ENCODE assay signal across 7 cellular contexts in genomic region chr1:155254228-155254713, GRCh38. TPM values are rescaled to one million over a fixed set of nuclear protein-coding genes. Genes with fewer than 3 reads are reported as not detected.
DNase-seq lines count a peak whose midpoint lies in the region; ATAC-seq and TF ChIP-seq lines count a peak whose summit lies in the region.

No MANE protein-coding gene starts in this region.

- peak overlapping the region; percentile 58 for H2AFZ ChIP-seq in hepatocyte

- peaks cover 6 to 54% of the 10 kb centered on the region in 2 experiments; a peak in 2 of 3 replicates for H3K36me3 ChIP-seq in HEK293 (ENCODE audit: control insufficient read depth in 2 of 2, insufficient read depth in 1 of 2, low read length in 2 of 2)
- H3K36me3 ChIP-seq in hepatocyte (replicated peaks; ENCODE audit: insufficient read depth, low read depth): no peaks in the 10 kb centered on the region

- no peak for DNase-seq in activated CD4-positive, alpha-beta memory T cell treated with anti-CD3 and anti-CD28 coated beads for 36 hours
- DNase-seq in hepatocyte (ENCODE audit: low spot score): no peak
- DNase-seq in stimulated activated naive B cell treated with anti-CD40 and anti-IgM and Interleukin-4, amounts not matched to agents 10 μg/mL and 1 μg/mL and 100 μg/mL, for 72 hours: no peak
- no peak for DNase-seq in foreskin keratinocyte

- H3K27ac Mint-ChIP-seq in activated CD4-positive, alpha-beta memory T cell treated with anti-CD3 and anti-CD28 coated beads for 36 hours: no peak overlapping the region
- peak overlapping the region; percentile 87 for H3K27ac Mint-ChIP-seq in stimulated activated naive B cell treated with anti-CD40 and anti-IgM and Interleukin-4, amounts not matched to agents 10 μg/mL and 1 μg/mL and 100 μg/mL, for 72 hours

- H3K79me2 ChIP-seq in hepatocyte: peaks cover 25% of the 10 kb centered on the region

- H3K4me2 ChIP-seq in hepatocyte: peak overlapping the region; percentile 100

- peak overlapping the region; percentile 73 for H3K4me3 ChIP-seq in HEK293 (ENCODE audit: low read depth, low read length)
- H3K4me3 ChIP-seq in hepatocyte: peak overlapping the region; percentile 46

- no peaks in the 10 kb centered on the region for H3K27me3 Mint-ChIP-seq in activated CD4-positive, alpha-beta memory T cell treated with anti-CD3 and anti-CD28 coated beads for 36 hours
- no peaks in the 10 kb centered on the region for H3K27me3 Mint-ChIP-seq in stimulated activated naive B cell treated with anti-CD40 and anti-IgM and Interleukin-4, amounts not matched to agents 10 μg/mL and 1 μg/mL and 100 μg/mL, for 72 hours

- H3K9me3 Mint-ChIP-seq in activated CD4-positive, alpha-beta memory T cell treated with anti-CD3 and anti-CD28 coated beads for 36 hours: no peaks in the 10 kb centered on the region
- no peaks in the 10 kb centered on the region for H3K9me3 Mint-ChIP-seq in stimulated activated naive B cell treated with anti-CD40 and anti-IgM and Interleukin-4, amounts not matched to agents 10 μg/mL and 1 μg/mL and 100 μg/mL, for 72 hours

- H3K9me2 ChIP-seq in hepatocyte (replicated peaks; ENCODE audit: insufficient read depth): no peaks in the 10 kb centered on the region

- H4K20me1 ChIP-seq in hepatocyte (ENCODE audit: insufficient read depth, poor library complexity, severe bottlenecking): no peaks in the 10 kb centered on the region

- peak overlapping the region; percentile 79 for H3K4me3 Mint-ChIP-seq in activated CD4-positive, alpha-beta memory T cell treated with anti-CD3 and anti-CD28 coated beads for 36 hours
- peak overlapping the region; percentile 87 to 95 for H3K4me3 Mint-ChIP-seq in stimulated activated naive B cell treated with anti-CD40 and anti-IgM and Interleukin-4, amounts not matched to agents 10 μg/mL and 1 μg/mL and 100 μg/mL, for 72 hours

- intact Hi-C loops in activated CD4-positive, alpha-beta memory T cell treated with anti-CD3 and anti-CD28 coated beads for 36 hours (cut with micrococcal nuclease): no loop called here

- H3K4me1 ChIP-seq in HEK293 (ENCODE audit: control insufficient read depth, insufficient read depth, low read length) (no peaks in the 10 kb centered on the region), hepatocyte (ENCODE audit: insufficient read depth) (peaks cover 27% of the 10 kb centered on the region), foreskin keratinocyte (no peaks in the 10 kb centered on the region)

- peaks cover 32% of the 10 kb centered on the region for H3K4me1 Mint-ChIP-seq in activated CD4-positive, alpha-beta memory T cell treated with anti-CD3 and anti-CD28 coated beads for 36 hours (ENCODE audit: low read depth)
- H3K4me1 Mint-ChIP-seq in stimulated activated naive B cell treated with anti-CD40 and anti-IgM and Interleukin-4, amounts not matched to agents 10 μg/mL and 1 μg/mL and 100 μg/mL, for 72 hours: peaks cover 40 to 55% of the 10 kb centered on the region in 2 donors

- peak overlapping the region; percentile 72; the same call in 1 of the 2 replicates for H3K27ac ChIP-seq in HEK293 (ENCODE audit: extremely low read depth, low read depth, low read length)
- no peak overlapping the region for H3K27ac ChIP-seq in hepatocyte
- no peak overlapping the region for H3K27ac ChIP-seq in foreskin keratinocyte

- no peak for ATAC-seq in stimulated activated naive B cell treated with anti-CD40 and anti-IgM and Interleukin-4, amounts not matched to agents 10 μg/mL and 1 μg/mL and 100 μg/mL, for 72 hours (replicated peaks)
- ATAC-seq in foreskin keratinocyte (no peak), GM21381 (IDR thresholded peaks at IDR 0.05; ENCODE audit: unreplicated experiment) (no peak), HG03025 (IDR thresholded peaks at IDR 0.05; ENCODE audit: low FRiP score, unreplicated experiment) (no peak)

- TF ChIP-seq CTCF in HEK293 (tag by site-specific recombination; IDR thresholded peaks at IDR 0.05) (no peak; the same call in 1 of the 2 replicates), hepatocyte (IDR thresholded peaks at IDR 0.05; ENCODE audit: poor library complexity) (no peak), foreskin keratinocyte (conservative IDR thresholded peaks at IDR 0.05) (no peak)

- peaks cover 16% of the 10 kb centered on the region for H3K36me3 Mint-ChIP-seq in activated CD4-positive, alpha-beta memory T cell treated with anti-CD3 and anti-CD28 coated beads for 36 hours
- peaks cover 13 to 34% of the 10 kb centered on the region in 2 donors for H3K36me3 Mint-ChIP-seq in stimulated activated naive B cell treated with anti-CD40 and anti-IgM and Interleukin-4, amounts not matched to agents 10 μg/mL and 1 μg/mL and 100 μg/mL, for 72 hours

- 64% methylated on average over 12 of the region's 12 CpGs for WGBS in hepatocyte (ENCODE audit: low lambda C conversion rate, missing lambda C conversion rate)

- POLR2A ChIA-PET in HEK293 (lab: Yijun Ruan, JAX): interaction anchor here (0.9 to 3.7 kb wide), 5 partner anchors 10 to 61 kb away, joined by 3 to 28 read pairs (median 3); partner anchors contain the start of genes CLK2 and FDPS
- POLR2A ChIA-PET in activated CD4-positive, alpha-beta memory T cell treated with anti-CD3 and anti-CD28 coated beads for 36 hours (lab: Charles Lee): no interaction called here

- H3K27me3 ChIP-seq in hepatocyte: no peaks in the 10 kb centered on the region
- no peaks in the 10 kb centered on the region for H3K27me3 ChIP-seq in foreskin keratinocyte

- CTCF ChIA-PET in HEK293 (lab: Yijun Ruan, JAX): interaction anchor here (1.2 kb wide), 1 partner anchor 12 kb away, joined by 3 read pairs; no protein-coding TSS in a partner anchor
- CTCF ChIA-PET in activated CD4-positive, alpha-beta memory T cell treated with anti-CD3 and anti-CD28 coated beads for 36 hours (lab: Charles Lee): interaction anchor here (1.4 to 9.7 kb wide), 2 partner anchors 61 to 68 kb away, joined by 3 to 188 read pairs; partner anchors contain the start of gene RUSC1

- H3K9me3 ChIP-seq in HEK293 (ENCODE audit: control insufficient read depth, insufficient read depth, low read depth, low read length) (no peaks in the 10 kb centered on the region), hepatocyte (ENCODE audit: low read depth) (no peaks in the 10 kb centered on the region)

TF ChIP-seq in HEK293, 187 proteins besides CTCF, POLR2A, EP300 and RAD21 (continues in another document):
- TF ChIP-seq ZNF707 (tag by site-specific recombination; IDR thresholded peaks at IDR 0.05): no peak
- no peak for TF ChIP-seq SP7 (tag by site-specific recombination; IDR thresholded peaks at IDR 0.05)
- TF ChIP-seq KLF9 (tag by site-specific recombination; IDR thresholded peaks at IDR 0.05; ENCODE audit: low read depth): peak; percentile 23; the same call in 1 of the 2 replicates
- no peak for TF ChIP-seq ZBTB49 (tag by site-specific recombination; IDR thresholded peaks at IDR 0.05; ENCODE audit: low read depth)
- TF ChIP-seq ZNF626 (tag by site-specific recombination; IDR thresholded peaks at IDR 0.05): no peak
- no peak; the same call in 1 of the 2 replicates for TF ChIP-seq KLF17 (tag by site-specific recombination; IDR thresholded peaks at IDR 0.05)
- TF ChIP-seq ZNF785 (tag by site-specific recombination; IDR thresholded peaks at IDR 0.05): no peak

RNA-seq across cellular contexts. Expression of gene ENTREP3, which starts 1.0 kb away (rescaled TPM):
- 10 to 100 TPM; 32.9 to 34.1 TPM for total RNA-seq in activated CD4-positive, alpha-beta memory T cell treated with anti-CD3 and anti-CD28 coated beads for 36 hours
- 8.1 and 8.8 TPM in 2 replicates for total RNA-seq in hepatocyte
- 26.0 and 27.1 TPM in 2 replicates for polyA plus RNA-seq in hepatocyte
- total RNA-seq in foreskin keratinocyte: 23.4 and 23.6 TPM in 2 replicates
- 40.0 and 44.8 TPM in 2 replicates for polyA plus RNA-seq in foreskin keratinocyte

RNA-seq across cellular contexts. Expression of gene SCAMP3, which starts 7.9 kb away (rescaled TPM):
- 10 to 100 TPM; 89.6 to 91.7 TPM for total RNA-seq in activated CD4-positive, alpha-beta memory T cell treated with anti-CD3 and anti-CD28 coated beads for 36 hours
- 45.0 and 45.7 TPM in 2 replicates for total RNA-seq in hepatocyte
- polyA plus RNA-seq in hepatocyte: 114 and 131 TPM in 2 replicates
- 46.0 and 53.4 TPM in 2 replicates for total RNA-seq in foreskin keratinocyte
- polyA plus RNA-seq in foreskin keratinocyte: 83.3 and 85.4 TPM in 2 replicates

RNA-seq across cellular contexts. Expression of gene CLK2, which starts 19.0 kb away (rescaled TPM):
- 10 to 100 TPM; 62.0 to 68.1 TPM for total RNA-seq in activated CD4-positive, alpha-beta memory T cell treated with anti-CD3 and anti-CD28 coated beads for 36 hours
- total RNA-seq in hepatocyte: 18.6 and 26.1 TPM in 2 replicates
- 48.7 and 53.8 TPM in 2 replicates for polyA plus RNA-seq in hepatocyte
- total RNA-seq in foreskin keratinocyte: 31.5 and 34.0 TPM in 2 replicates
- 25.5 and 28.3 TPM in 2 replicates for polyA plus RNA-seq in foreskin keratinocyte

RNA-seq across cellular contexts. Expression of gene HCN3, which starts 23.0 kb away (rescaled TPM):
- total RNA-seq in activated CD4-positive, alpha-beta memory T cell treated with anti-CD3 and anti-CD28 coated beads for 36 hours: 1 to 10 TPM; 1.9 to 2.4 TPM
- total RNA-seq in hepatocyte (1.5 and 4.3 TPM in 2 replicates), foreskin keratinocyte (2.2 and 3.4 TPM in 2 replicates)
- polyA plus RNA-seq in hepatocyte (5.6 and 8.2 TPM in 2 replicates), foreskin keratinocyte (2.3 and 2.4 TPM in 2 replicates)

RNA-seq across cellular contexts. Expression of gene MTX1, which starts 45.8 kb away (rescaled TPM):
- 10 to 100 TPM; 45.2 to 47.9 TPM for total RNA-seq in activated CD4-positive, alpha-beta memory T cell treated with anti-CD3 and anti-CD28 coated beads for 36 hours
- 42.1 and 49.4 TPM in 2 replicates for total RNA-seq in hepatocyte
- 78.2 and 82.0 TPM in 2 replicates for polyA plus RNA-seq in hepatocyte
- 71.7 and 72.2 TPM in 2 replicates for total RNA-seq in foreskin keratinocyte
- 92.6 and 97.3 TPM in 2 replicates for polyA plus RNA-seq in foreskin keratinocyte
